In genomic region chr10:117989962-117990361, GRCh38 we compare ENCODE assay signal across 29 cellular contexts.
"Had no signal": no experiment of that assay in that cellular context is flagged by ENCODE, and none has a peak within 500 bp of the region (broad histone marks: within the 10 kb centered on the region; RNA-seq: fewer than 3 reads in every experiment).

No MANE protein-coding gene starts in this region.

- H3K79me2 ChIP-seq: hepatocyte had no signal

- H3K27ac ChIP-seq: colonic mucosa, epithelial cell of prostate, esophagus squamous epithelium, gastroesophageal sphincter, heart left ventricle, hepatocyte, left lung, lower lobe of right lung had no signal

- H3K9me3 ChIP-seq: colonic mucosa, esophagus squamous epithelium, gastroesophageal sphincter, lower lobe of right lung, mucosa of descending colon had no signal

- H3K4me1 ChIP-seq: colonic mucosa, esophagus squamous epithelium, gastroesophageal sphincter, heart left ventricle, left lung, lower lobe of right lung had no signal

- ATAC-seq: effector memory CD8-positive, alpha-beta T cell; esophagus mucosa; gastroesophageal sphincter; heart left ventricle; left colon; left lung; left ventricle myocardium superior; lower lobe of right lung; mucosa of descending colon had no signal

- H3K36me3 ChIP-seq: colonic mucosa, esophagus squamous epithelium, heart left ventricle, left lung, lower lobe of right lung had no signal

- H3K4me3 Mint-ChIP-seq: dendritic cell treated with granulocyte-macrophage colony-stimulating factor and Interleukin-4, amounts not matched to agents 40 ng/mL and 50 ng/mL, for 4 days; effector memory CD8-positive, alpha-beta T cell; endodermal cell; immature natural killer cell; mesothelial cell of epicardium; naive B cell had no signal

- H3K4me3 ChIP-seq: colonic mucosa, esophagus squamous epithelium, gastroesophageal sphincter, heart left ventricle, hepatocyte, left lung, lower lobe of right lung, mucosa of descending colon had no signal

- H3K36me3 Mint-ChIP-seq: mesothelial cell of epicardium had no signal

- H3K27me3 ChIP-seq: colonic mucosa, esophagus squamous epithelium, gastroesophageal sphincter, heart left ventricle, left lung had no signal

- H3K4me2 ChIP-seq: hepatocyte had no signal

- FAIRE-seq: endometrium, kidney had no signal

- H3K27ac Mint-ChIP-seq: dendritic cell treated with granulocyte-macrophage colony-stimulating factor and Interleukin-4, amounts not matched to agents 40 ng/mL and 50 ng/mL, for 4 days; effector memory CD8-positive, alpha-beta T cell; endodermal cell; immature natural killer cell; mesothelial cell of epicardium had no signal

- H3K27me3 Mint-ChIP-seq: dendritic cell treated with granulocyte-macrophage colony-stimulating factor and Interleukin-4, amounts not matched to agents 40 ng/mL and 50 ng/mL, for 4 days; effector memory CD8-positive, alpha-beta T cell; naive B cell had no signal

- H3K4me1 Mint-ChIP-seq: endodermal cell, immature natural killer cell, naive B cell had no signal

- H2AFZ ChIP-seq: hepatocyte had no signal

- DNase-seq: colonic mucosa; cortex of kidney; effector CD8-positive, alpha-beta T cell; effector memory CD8-positive, alpha-beta T cell; endodermal cell; erythroblast; esophagus squamous epithelium; foreskin fibroblast; foreskin melanocyte; heart left ventricle; hypothalamus; immature natural killer cell; islet precursor cell; kidney; kidney glomerular epithelial cell; left colon; left lung; left ventricle myocardium superior; lower lobe of right lung; mesenchymal stem cell; mucosa of descending colon; naive B cell had no signal
